Comparison of ENCODE assay signal across 8 cellular contexts in the genomic region with DNA sequence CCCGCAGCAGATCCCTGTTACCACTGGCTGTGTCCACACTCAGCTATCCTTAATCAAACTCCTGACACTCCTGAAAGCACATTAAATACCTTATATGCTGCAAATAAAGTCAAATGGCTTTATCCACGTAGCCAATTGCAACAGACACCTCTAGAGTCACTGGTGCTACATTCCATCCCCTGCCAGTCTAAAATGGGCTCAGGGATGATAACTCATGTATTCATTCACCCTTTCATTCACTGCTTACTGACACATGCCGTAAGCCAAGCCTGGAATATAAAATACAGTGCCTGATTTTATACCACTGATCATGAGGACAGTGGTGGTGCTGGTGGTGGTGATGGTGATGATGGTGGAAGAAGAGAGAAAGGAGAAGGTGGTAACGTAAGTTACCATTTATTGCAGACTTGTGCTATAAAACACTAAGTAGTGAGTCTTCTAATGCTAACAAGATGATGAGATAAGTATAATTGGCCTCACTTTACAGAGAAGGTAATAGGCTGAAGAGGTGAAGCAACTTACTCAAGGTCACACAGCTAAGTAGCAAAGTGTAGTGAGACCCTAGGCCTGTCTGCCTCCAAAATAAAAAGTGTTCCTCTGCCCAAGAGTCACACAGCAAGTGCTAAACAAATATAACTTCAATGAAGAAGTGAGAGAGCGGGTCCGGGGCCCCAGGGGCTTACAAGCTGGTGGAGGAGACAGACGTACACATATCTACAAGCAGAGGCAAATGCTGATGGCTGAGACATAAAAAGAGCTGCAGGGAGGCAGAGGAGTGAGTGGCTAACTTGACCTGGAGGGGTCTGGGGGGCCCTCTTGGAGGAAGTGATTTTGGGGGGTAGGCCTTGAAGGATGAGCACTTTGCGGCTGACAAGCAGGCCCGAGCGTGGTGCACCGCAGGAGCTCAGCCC. TPM values are rescaled to one million over a fixed set of nuclear protein-coding genes. Genes with fewer than 3 reads are reported as not detected.
DNase-seq lines count a peak whose midpoint lies in the region; ATAC-seq and TF ChIP-seq lines count a peak whose summit lies in the region.

No MANE protein-coding gene starts in this region.

- H3K4me1 Mint-ChIP-seq in nephron progenitor cell, result peaks cover 14% of the 10 kb centered on the region

- H3K27ac Mint-ChIP-seq in nephron progenitor cell, result peak overlapping the region; percentile 8

- H3K27ac ChIP-seq in BLaER1 (peak overlapping the region; percentile 57), Karpas-422 (ENCODE audit: low read length) (no peak overlapping the region), coronary artery (peak overlapping the region; percentile 75 to 91)

- no peak overlapping the region for H2AFZ ChIP-seq in Karpas-422 (ENCODE audit: low read length)

- peak overlapping the region; percentile 91 for H3K4me3 Mint-ChIP-seq in nephron progenitor cell

- H3K9me2 ChIP-seq in Karpas-422 (replicated peaks; ENCODE audit: insufficient read depth, low read length), result no peaks in the 10 kb centered on the region

- ATAC-seq in HG03442 (IDR thresholded peaks at IDR 0.05; ENCODE audit: unreplicated experiment), result no peak
- no peak for ATAC-seq in GM18907 (IDR thresholded peaks at IDR 0.05; ENCODE audit: unreplicated experiment)

- H3K9ac ChIP-seq in BLaER1 (peak overlapping the region; percentile 85), Karpas-422 (ENCODE audit: low read length) (peak overlapping the region; percentile 81)

- H3K4me2 ChIP-seq in BLaER1 (peak overlapping the region; percentile 99), Karpas-422 (ENCODE audit: low read depth, low read length, poor library complexity, severe bottlenecking) (peak overlapping the region; percentile 69)

- H3K27me3 Mint-ChIP-seq in nephron progenitor cell (ENCODE audit: low read depth, poor library complexity), result peaks cover 81% of the 10 kb centered on the region

- no peaks in the 10 kb centered on the region for H3K9me3 ChIP-seq in BLaER1
- H3K9me3 ChIP-seq in Karpas-422 (ENCODE audit: low read length), result no peaks in the 10 kb centered on the region

- no peaks in the 10 kb centered on the region for H3K79me2 ChIP-seq in Karpas-422 (ENCODE audit: low read length)

- H3K9me3 Mint-ChIP-seq in nephron progenitor cell, result no peaks in the 10 kb centered on the region

- H3K36me3 Mint-ChIP-seq in nephron progenitor cell (ENCODE audit: low read depth), result no peaks in the 10 kb centered on the region

- peak; percentile 74 for DNase-seq in Karpas-422
- DNase-seq in coronary artery (ENCODE audit: low spot score), result peak; percentile 7
- DNase-seq in nephron progenitor cell, result no peak
- no peak for DNase-seq in UCSD-AML1 (lab: John Stamatoyannopoulos, UW; ENCODE audit: unreplicated experiment)
- no peak for DNase-seq in GM19240 (ENCODE audit: insufficient read length, low spot score)

- no peaks in the 10 kb centered on the region for H3K36me3 ChIP-seq in BLaER1
- H3K36me3 ChIP-seq in Karpas-422 (ENCODE audit: insufficient read depth, low read length), result no peaks in the 10 kb centered on the region

- H3K4me1 ChIP-seq in BLaER1 (peaks cover 24% of the 10 kb centered on the region), Karpas-422 (ENCODE audit: low read length) (peaks cover 14% of the 10 kb centered on the region)

- H3K27me3 ChIP-seq in BLaER1 (no peaks in the 10 kb centered on the region), Karpas-422 (ENCODE audit: low read length) (no peaks in the 10 kb centered on the region)

- H3K4me3 ChIP-seq in BLaER1 (peak overlapping the region; percentile 89), Karpas-422 (ENCODE audit: low read length) (peak overlapping the region; percentile 91), coronary artery (peak overlapping the region; percentile 93)

- H4K20me1 ChIP-seq in BLaER1, result peaks cover 56% of the 10 kb centered on the region
- H4K20me1 ChIP-seq in Karpas-422 (ENCODE audit: insufficient read depth, low read depth, low read length), result peaks cover 16% of the 10 kb centered on the region; the same call in 1 of the 2 replicates

- no peak for TF ChIP-seq CTCF in coronary artery (IDR thresholded peaks at IDR 0.05)
- TF ChIP-seq CTCF in nephron progenitor cell (IDR thresholded peaks at IDR 0.05), result no peak

RNA-seq across cellular contexts. Expression of a gene that starts 1.2 kb away (rescaled TPM):
- 2.5 and 3.4 TPM in 2 replicates for total RNA-seq in Karpas-422 (2014; rRNA removed; shearing (Covaris generic); ENCODE audit: low replicate concordance)

Comparison
In these comparisons a context has a peak if more than half of its experiments do, and no peak if none do; other contexts are left out.
1. DNase-seq: peak in Karpas-422 (single experiment) and coronary artery (single experiment); none in nephron progenitor cell (single experiment), UCSD-AML1 (single experiment) and GM19240 (single experiment).
2. Peak in every context shown above with its lines, with median percentiles within 50 percentile points of each other: H3K4me3 ChIP-seq.